In the genomic region with DNA sequence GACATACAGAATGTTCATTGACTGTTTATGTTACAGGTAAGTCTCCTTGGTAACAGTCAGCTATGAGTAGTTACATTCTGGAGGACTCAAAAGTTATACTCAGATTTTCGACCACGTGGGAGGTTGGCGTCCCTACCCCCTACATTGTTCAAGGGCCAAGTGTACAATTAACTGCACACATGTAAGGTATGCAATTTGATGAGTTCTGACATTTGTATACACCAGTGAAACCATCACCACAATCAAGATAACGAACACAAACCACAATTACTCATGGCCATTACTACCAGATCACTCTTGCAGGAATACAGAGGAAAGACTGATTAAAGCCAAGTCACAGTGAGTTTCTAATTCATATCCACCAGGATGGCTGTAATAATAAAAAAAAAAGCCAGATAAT, we compare ENCODE assay signal across 1 cellular context.
TF ChIP-seq lines count a peak whose summit lies in the region.

No MANE protein-coding gene starts in this region.

TF ChIP-seq in H1, 55 proteins besides CTCF, POLR2A, EP300 and RAD21:
- TF ChIP-seq, protein P1, sequence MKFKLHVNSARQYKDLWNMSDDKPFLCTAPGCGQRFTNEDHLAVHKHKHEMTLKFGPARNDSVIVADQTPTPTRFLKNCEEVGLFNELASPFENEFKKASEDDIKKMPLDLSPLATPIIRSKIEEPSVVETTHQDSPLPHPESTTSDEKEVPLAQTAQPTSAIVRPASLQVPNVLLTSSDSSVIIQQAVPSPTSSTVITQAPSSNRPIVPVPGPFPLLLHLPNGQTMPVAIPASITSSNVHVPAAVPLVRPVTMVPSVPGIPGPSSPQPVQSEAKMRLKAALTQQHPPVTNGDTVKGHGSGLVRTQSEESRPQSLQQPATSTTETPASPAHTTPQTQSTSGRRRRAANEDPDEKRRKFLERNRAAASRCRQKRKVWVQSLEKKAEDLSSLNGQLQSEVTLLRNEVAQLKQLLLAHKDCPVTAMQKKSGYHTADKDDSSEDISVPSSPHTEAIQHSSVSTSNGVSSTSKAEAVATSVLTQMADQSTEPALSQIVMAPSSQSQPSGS (IDR thresholded peaks at IDR 0.05; ENCODE audit: low read length), result no peak
- no peak for TF ChIP-seq BCL11A (IDR thresholded peaks at IDR 0.05; ENCODE audit: low read depth in 2 of 2, low read length in 2 of 2)
- TF ChIP-seq, protein P2, sequence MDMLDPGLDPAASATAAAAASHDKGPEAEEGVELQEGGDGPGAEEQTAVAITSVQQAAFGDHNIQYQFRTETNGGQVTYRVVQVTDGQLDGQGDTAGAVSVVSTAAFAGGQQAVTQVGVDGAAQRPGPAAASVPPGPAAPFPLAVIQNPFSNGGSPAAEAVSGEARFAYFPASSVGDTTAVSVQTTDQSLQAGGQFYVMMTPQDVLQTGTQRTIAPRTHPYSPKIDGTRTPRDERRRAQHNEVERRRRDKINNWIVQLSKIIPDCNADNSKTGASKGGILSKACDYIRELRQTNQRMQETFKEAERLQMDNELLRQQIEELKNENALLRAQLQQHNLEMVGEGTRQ (IDR thresholded peaks at IDR 0.05; ENCODE audit: low read length), result no peak
- TF ChIP-seq PHF8 (conservative IDR thresholded peaks at IDR 0.05; ENCODE audit: low read depth, low read length), result no peak
- no peak for TF ChIP-seq TAF7 (optimal IDR thresholded peaks at IDR 0.05; ENCODE audit: borderline replicate concordance, low read depth, low read length)
- TF ChIP-seq TEAD4 (IDR thresholded peaks at IDR 0.05; ENCODE audit: low read depth, low read length), result no peak
- TF ChIP-seq CHD1 (IDR thresholded peaks at IDR 0.05; ENCODE audit: low read depth, low read length), result no peak
- TF ChIP-seq TBP (IDR thresholded peaks at IDR 0.05; ENCODE audit: low read depth, low read length), result no peak
- no peak for TF ChIP-seq GABPA (IDR thresholded peaks at IDR 0.05; ENCODE audit: borderline replicate concordance, insufficient read depth, low read length)
- TF ChIP-seq SRF (IDR thresholded peaks at IDR 0.05; ENCODE audit: low read depth, low read length), result no peak
- TF ChIP-seq POU5F1 (IDR thresholded peaks at IDR 0.05; ENCODE audit: low read depth, low read length), result no peak
- TF ChIP-seq SP1 (IDR thresholded peaks at IDR 0.05; ENCODE audit: low read depth, low read length), result no peak
